20 cellular contexts compared by ENCODE assay signal in genomic region chr9:118570076-118570475, GRCh38.
"Had no signal": no experiment of that assay in that cellular context is flagged by ENCODE, and none has a peak within 500 bp of the region (broad histone marks: within the 10 kb centered on the region; RNA-seq: fewer than 3 reads in every experiment).

No MANE protein-coding gene starts in this region.

- H3K4me1 Mint-ChIP-seq: activated T-helper 17 cell treated with anti-CD3 and anti-CD28 coated beads, Interleukin-2, amount 50 U/mL, for 72 hours; central memory CD8-positive, alpha-beta T cell; natural killer cell had no signal

- H3K36me3 ChIP-seq: adrenal gland, lower lobe of right lung, ovary, prostate gland, thyroid gland had no signal

- H3K9me3 Mint-ChIP-seq: activated T-helper 17 cell treated with anti-CD3 and anti-CD28 coated beads, Interleukin-2, amount 50 U/mL, for 72 hours; WTC11 had no signal

- H3K36me3 Mint-ChIP-seq: activated naive CD8-positive, alpha-beta T cell; mesothelial cell of epicardium; natural killer cell; WTC11 had no signal

- H3K27me3 ChIP-seq: adrenal gland, ovary, thyroid gland had no signal

- H3K27ac Mint-ChIP-seq: activated naive CD8-positive, alpha-beta T cell; activated T-helper 17 cell treated with anti-CD3 and anti-CD28 coated beads, Interleukin-2, amount 50 U/mL, for 72 hours; mesothelial cell of epicardium; natural killer cell; T-helper 1 cell treated with Interleukin-12 subunit alpha and Interleukin-12 subunit beta and Interleukin-4 antibody, amounts not matched to agents 30 μg/mL and 1 μg/mL, for 36 hours; WTC11 had no signal

- H3K4me3 Mint-ChIP-seq: activated naive CD8-positive, alpha-beta T cell; activated T-helper 17 cell treated with anti-CD3 and anti-CD28 coated beads, Interleukin-2, amount 50 U/mL, for 72 hours; central memory CD8-positive, alpha-beta T cell; mesothelial cell of epicardium; natural killer cell; T-helper 1 cell treated with Interleukin-12 subunit alpha and Interleukin-12 subunit beta and Interleukin-4 antibody, amounts not matched to agents 30 μg/mL and 1 μg/mL, for 36 hours; WTC11 had no signal

- H3K27ac ChIP-seq: adrenal gland, epithelial cell of prostate, lower lobe of right lung, ovary, prostate gland, thyroid gland had no signal

- H3K4me1 ChIP-seq: adrenal gland, lower lobe of right lung, prostate gland, thyroid gland had no signal

- H3K9me3 ChIP-seq: adrenal gland, lower lobe of right lung, ovary, prostate gland, thyroid gland had no signal

- H3K27me3 Mint-ChIP-seq: activated naive CD8-positive, alpha-beta T cell; activated T-helper 17 cell treated with anti-CD3 and anti-CD28 coated beads, Interleukin-2, amount 50 U/mL, for 72 hours; central memory CD8-positive, alpha-beta T cell had no signal

- H3K4me3 ChIP-seq: adrenal gland, lower lobe of right lung, ovary, prostate gland, thyroid gland had no signal

- DNase-seq: activated T-cell treated with anti-CD3 and anti-CD28 coated beads, Interleukin-2, amount 50 U/mL, for 1 hour; adrenal gland; cortex of kidney; foreskin fibroblast; lower lobe of right lung; natural killer cell; ovary; stimulated activated CD4-positive, alpha-beta T cell treated with anti-CD3 and anti-CD28 coated beads, Interleukin-4, amount 100 ng/mL, for 4 hours; stimulated activated naive CD8-positive, alpha-beta T cell treated with anti-CD3 and anti-CD28 coated beads, Interleukin-15, Interleukin-2, amounts not matched to agents 100 U/mL and 50 U/mL, for 24 hours; T1000; thyroid gland had no signal

- ATAC-seq: activated T-helper 17 cell treated with anti-CD3 and anti-CD28 coated beads, Interleukin-2, amount 50 U/mL, for 72 hours; left lobe of liver; lower lobe of right lung; natural killer cell; stimulated activated naive CD8-positive, alpha-beta T cell treated with anti-CD3 and anti-CD28 coated beads, Interleukin-15, Interleukin-2, amounts not matched to agents 100 U/mL and 50 U/mL, for 24 hours; WTC11 had no signal
